1 cellular context compared by ENCODE assay signal in the genomic region with DNA sequence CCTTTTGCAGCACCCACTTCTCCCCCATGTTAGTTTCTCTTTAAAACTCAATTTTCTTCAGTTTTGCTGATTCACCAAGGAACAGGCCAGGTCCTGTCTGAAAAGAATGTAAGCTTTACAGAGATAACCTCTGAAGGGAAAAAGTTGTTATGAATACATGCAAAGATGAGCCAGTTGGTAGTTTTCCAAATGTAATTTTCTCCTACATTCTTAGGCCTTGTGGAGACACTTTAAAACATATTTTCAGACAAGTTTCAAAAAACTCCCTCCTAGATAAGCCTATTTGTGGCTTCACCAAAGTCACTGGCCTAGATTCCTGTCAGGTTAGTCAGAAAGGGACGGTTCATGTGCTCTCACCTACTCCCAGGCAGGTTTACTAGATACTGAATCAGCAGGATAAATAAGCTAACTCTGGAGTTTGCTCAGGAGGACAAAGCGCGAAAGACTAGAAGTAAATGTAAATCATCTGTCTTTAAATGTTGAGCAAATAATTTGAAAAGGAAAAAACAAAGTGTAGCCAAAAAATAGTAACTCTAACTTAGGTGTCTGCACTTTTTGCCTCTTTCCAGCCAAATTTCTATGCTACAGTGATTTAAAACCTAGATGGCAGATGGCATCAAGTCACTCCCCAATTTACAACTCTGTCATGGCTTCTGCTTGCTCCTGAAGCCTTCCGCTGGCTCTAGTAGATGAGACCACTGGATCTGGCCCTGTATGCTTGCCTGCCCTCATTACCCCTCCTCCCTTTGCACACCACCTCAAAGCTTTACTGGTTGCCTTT.
TF ChIP-seq lines count a peak whose summit lies in the region.

No MANE protein-coding gene starts in this region.

TF ChIP-seq in HepG2, 621 proteins besides CTCF, POLR2A, EP300 and RAD21 (continues in another document):
- TF ChIP-seq CREM (IDR thresholded peaks at IDR 0.05), result 0 out of 2 replicates have a peak, but pooled peaks have one; percentile 17
- no peak for TF ChIP-seq CREM (CRISPR knock-in tag; IDR thresholded peaks at IDR 0.05)
- no peak for TF ChIP-seq TRAFD1 (CRISPR knock-in tag; IDR thresholded peaks at IDR 0.05; ENCODE audit: borderline replicate concordance)
- TF ChIP-seq POLR2G (IDR thresholded peaks at IDR 0.05; ENCODE audit: low read depth, low read length), result 0 out of 2 replicates have a peak, but pooled peaks have one; percentile 37
- no peak for TF ChIP-seq HIVEP1 (CRISPR knock-in tag; IDR thresholded peaks at IDR 0.05)
- TF ChIP-seq JUNB (CRISPR knock-in tag; IDR thresholded peaks at IDR 0.05; ENCODE audit: borderline replicate concordance), result no peak
- 0 out of 2 replicates have a peak, but pooled peaks have one; percentile 46 for TF ChIP-seq JUN (CRISPR knock-in tag; IDR thresholded peaks at IDR 0.05)
- TF ChIP-seq ZFY (CRISPR knock-in tag; IDR thresholded peaks at IDR 0.05), result peak; percentile 40
- TF ChIP-seq HMGXB3 (CRISPR knock-in tag; IDR thresholded peaks at IDR 0.05; ENCODE audit: borderline replicate concordance), result 0 out of 2 replicates have a peak, but pooled peaks have one; percentile 20
- TF ChIP-seq SOX5 (CRISPR knock-in tag; IDR thresholded peaks at IDR 0.05; ENCODE audit: borderline replicate concordance), result peak; percentile 18; the same call in 1 of the 2 replicates
- peak; percentile 64 for TF ChIP-seq TEAD3 (CRISPR knock-in tag; optimal IDR thresholded peaks at IDR 0.05; ENCODE audit: borderline replicate concordance)
- TF ChIP-seq PTBP1 (IDR thresholded peaks at IDR 0.05; ENCODE audit: low read depth, low read length, poor library complexity, severe bottlenecking), result no peak
- TF ChIP-seq ZNF557 (CRISPR knock-in tag; IDR thresholded peaks at IDR 0.05), result 0 out of 2 replicates have a peak, but pooled peaks have one; percentile 44
- 0 out of 2 replicates have a peak, but pooled peaks have one; percentile 18 for TF ChIP-seq MED13 (CRISPR knock-in tag; IDR thresholded peaks at IDR 0.05)
- 0 out of 2 replicates have a peak, but pooled peaks have one; percentile 17 for TF ChIP-seq RARA (CRISPR knock-in tag; IDR thresholded peaks at IDR 0.05)
- TF ChIP-seq, protein P1, sequence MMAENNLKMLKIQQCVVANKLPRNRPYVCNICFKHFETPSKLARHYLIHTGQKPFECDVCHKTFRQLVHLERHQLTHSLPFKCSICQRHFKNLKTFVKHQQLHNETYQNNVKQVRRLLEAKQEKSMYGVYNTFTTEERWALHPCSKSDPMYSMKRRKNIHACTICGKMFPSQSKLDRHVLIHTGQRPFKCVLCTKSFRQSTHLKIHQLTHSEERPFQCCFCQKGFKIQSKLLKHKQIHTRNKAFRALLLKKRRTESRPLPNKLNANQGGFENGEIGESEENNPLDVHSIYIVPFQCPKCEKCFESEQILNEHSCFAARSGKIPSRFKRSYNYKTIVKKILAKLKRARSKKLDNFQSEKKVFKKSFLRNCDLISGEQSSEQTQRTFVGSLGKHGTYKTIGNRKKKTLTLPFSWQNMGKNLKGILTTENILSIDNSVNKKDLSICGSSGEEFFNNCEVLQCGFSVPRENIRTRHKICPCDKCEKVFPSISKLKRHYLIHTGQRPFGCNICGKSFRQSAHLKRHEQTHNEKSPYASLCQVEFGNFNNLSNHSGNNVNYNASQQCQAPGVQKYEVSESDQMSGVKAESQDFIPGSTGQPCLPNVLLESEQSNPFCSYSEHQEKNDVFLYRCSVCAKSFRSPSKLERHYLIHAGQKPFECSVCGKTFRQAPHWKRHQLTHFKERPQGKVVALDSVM (CRISPR knock-in tag; IDR thresholded peaks at IDR 0.05), result no peak
- TF ChIP-seq DRAP1 (CRISPR knock-in tag; IDR thresholded peaks at IDR 0.05), result no peak; the same call in 1 of the 2 replicates
- peak; percentile 39; the same call in 1 of the 2 replicates for TF ChIP-seq ZFX (CRISPR knock-in tag; IDR thresholded peaks at IDR 0.05; ENCODE audit: low read depth)
- TF ChIP-seq GABPA (IDR thresholded peaks at IDR 0.05; ENCODE audit: low read depth, low read length), result no peak
- TF ChIP-seq GABPA (CRISPR knock-in tag; IDR thresholded peaks at IDR 0.05; ENCODE audit: low read depth), result 0 out of 2 replicates have a peak, but pooled peaks have one; percentile 26
- TF ChIP-seq, protein P2, sequence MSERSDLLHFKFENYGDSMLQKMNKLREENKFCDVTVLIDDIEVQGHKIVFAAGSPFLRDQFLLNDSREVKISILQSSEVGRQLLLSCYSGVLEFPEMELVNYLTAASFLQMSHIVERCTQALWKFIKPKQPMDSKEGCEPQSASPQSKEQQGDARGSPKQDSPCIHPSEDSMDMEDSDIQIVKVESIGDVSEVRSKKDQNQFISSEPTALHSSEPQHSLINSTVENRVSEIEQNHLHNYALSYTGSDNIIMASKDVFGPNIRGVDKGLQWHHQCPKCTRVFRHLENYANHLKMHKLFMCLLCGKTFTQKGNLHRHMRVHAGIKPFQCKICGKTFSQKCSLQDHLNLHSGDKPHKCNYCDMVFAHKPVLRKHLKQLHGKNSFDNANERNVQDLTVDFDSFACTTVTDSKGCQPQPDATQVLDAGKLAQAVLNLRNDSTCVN (CRISPR knock-in tag; IDR thresholded peaks at IDR 0.05; ENCODE audit: borderline replicate concordance), result peak; percentile 55; the same call in 1 of the 2 replicates
- TF ChIP-seq, protein P3, sequence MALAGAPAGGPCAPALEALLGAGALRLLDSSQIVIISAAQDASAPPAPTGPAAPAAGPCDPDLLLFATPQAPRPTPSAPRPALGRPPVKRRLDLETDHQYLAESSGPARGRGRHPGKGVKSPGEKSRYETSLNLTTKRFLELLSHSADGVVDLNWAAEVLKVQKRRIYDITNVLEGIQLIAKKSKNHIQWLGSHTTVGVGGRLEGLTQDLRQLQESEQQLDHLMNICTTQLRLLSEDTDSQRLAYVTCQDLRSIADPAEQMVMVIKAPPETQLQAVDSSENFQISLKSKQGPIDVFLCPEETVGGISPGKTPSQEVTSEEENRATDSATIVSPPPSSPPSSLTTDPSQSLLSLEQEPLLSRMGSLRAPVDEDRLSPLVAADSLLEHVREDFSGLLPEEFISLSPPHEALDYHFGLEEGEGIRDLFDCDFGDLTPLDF (CRISPR knock-in tag; IDR thresholded peaks at IDR 0.05), result peak; percentile 36; the same call in 1 of the 2 replicates
- no peak for TF ChIP-seq ZNF333 (CRISPR knock-in tag; IDR thresholded peaks at IDR 0.05; ENCODE audit: borderline replicate concordance)
- TF ChIP-seq MAFG (CRISPR knock-in tag; IDR thresholded peaks at IDR 0.05), result no peak
- no peak for TF ChIP-seq PRDM4 (CRISPR knock-in tag; IDR thresholded peaks at IDR 0.05; ENCODE audit: borderline replicate concordance)
- TF ChIP-seq FOXP4 (CRISPR knock-in tag; IDR thresholded peaks at IDR 0.05), result 0 out of 2 replicates have a peak, but pooled peaks have one; percentile 17
- TF ChIP-seq, protein P4, sequence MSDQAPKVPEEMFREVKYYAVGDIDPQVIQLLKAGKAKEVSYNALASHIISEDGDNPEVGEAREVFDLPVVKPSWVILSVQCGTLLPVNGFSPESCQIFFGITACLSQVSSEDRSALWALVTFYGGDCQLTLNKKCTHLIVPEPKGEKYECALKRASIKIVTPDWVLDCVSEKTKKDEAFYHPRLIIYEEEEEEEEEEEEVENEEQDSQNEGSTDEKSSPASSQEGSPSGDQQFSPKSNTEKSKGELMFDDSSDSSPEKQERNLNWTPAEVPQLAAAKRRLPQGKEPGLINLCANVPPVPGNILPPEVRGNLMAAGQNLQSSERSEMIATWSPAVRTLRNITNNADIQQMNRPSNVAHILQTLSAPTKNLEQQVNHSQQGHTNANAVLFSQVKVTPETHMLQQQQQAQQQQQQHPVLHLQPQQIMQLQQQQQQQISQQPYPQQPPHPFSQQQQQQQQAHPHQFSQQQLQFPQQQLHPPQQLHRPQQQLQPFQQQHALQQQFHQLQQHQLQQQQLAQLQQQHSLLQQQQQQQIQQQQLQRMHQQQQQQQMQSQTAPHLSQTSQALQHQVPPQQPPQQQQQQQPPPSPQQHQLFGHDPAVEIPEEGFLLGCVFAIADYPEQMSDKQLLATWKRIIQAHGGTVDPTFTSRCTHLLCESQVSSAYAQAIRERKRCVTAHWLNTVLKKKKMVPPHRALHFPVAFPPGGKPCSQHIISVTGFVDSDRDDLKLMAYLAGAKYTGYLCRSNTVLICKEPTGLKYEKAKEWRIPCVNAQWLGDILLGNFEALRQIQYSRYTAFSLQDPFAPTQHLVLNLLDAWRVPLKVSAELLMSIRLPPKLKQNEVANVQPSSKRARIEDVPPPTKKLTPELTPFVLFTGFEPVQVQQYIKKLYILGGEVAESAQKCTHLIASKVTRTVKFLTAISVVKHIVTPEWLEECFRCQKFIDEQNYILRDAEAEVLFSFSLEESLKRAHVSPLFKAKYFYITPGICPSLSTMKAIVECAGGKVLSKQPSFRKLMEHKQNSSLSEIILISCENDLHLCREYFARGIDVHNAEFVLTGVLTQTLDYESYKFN (CRISPR knock-in tag; conservative IDR thresholded peaks at IDR 0.05), result peak; percentile 73
- TF ChIP-seq ZMAT3 (CRISPR knock-in tag; conservative IDR thresholded peaks at IDR 0.05), result 0 out of 2 replicates have a peak, but pooled peaks have one; percentile 28
- TF ChIP-seq MAFF (IDR thresholded peaks at IDR 0.05; ENCODE audit: low read depth, low read length), result peak; percentile 70
- TF ChIP-seq MIER2 (CRISPR knock-in tag; IDR thresholded peaks at IDR 0.05), result no peak
- TF ChIP-seq TOE1 (CRISPR knock-in tag; IDR thresholded peaks at IDR 0.05), result no peak
